ENCODE assay signal across 1 cellular context in the genomic region with DNA sequence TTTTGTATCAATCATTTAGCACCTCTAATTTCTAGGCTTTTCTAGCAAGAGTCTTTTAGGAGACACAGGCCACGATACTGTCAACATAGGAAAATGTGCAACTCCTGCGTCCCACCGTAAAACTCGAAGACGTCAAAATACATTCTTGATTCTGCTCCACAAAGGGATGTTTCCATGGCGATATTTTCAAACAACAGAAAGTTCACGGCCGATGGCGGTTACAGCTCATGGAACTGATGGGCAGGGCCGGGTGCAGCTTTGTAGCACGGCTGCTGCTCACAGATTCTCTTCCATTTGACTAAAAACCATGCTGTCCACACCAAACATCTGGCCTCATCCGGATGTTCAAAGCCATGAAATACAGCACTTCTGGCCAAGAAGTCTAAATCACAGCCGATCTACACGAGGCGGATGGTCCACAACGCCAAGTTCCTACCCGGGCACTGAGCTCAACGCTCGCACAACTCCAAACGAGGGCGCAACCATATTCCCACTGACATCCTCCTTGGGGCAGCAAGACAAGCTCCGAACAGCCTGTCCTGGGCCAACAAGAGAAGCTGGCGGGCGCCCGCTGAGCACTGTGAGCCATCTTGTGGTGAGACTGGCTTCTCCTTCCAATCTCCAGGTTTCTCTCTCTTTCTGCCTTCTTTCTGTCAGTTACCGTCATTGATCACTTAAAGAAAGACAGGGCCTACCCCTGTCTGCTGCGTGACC.
TF ChIP-seq lines count a peak whose summit lies in the region.

No MANE protein-coding gene starts in this region.

TF ChIP-seq in SK-N-SH treated with all-trans-retinoic acid at 6 μM for 48 hours, 23 proteins besides CTCF, POLR2A, EP300 and RAD21 (continued from another document):
- TF ChIP-seq, protein P1, sequence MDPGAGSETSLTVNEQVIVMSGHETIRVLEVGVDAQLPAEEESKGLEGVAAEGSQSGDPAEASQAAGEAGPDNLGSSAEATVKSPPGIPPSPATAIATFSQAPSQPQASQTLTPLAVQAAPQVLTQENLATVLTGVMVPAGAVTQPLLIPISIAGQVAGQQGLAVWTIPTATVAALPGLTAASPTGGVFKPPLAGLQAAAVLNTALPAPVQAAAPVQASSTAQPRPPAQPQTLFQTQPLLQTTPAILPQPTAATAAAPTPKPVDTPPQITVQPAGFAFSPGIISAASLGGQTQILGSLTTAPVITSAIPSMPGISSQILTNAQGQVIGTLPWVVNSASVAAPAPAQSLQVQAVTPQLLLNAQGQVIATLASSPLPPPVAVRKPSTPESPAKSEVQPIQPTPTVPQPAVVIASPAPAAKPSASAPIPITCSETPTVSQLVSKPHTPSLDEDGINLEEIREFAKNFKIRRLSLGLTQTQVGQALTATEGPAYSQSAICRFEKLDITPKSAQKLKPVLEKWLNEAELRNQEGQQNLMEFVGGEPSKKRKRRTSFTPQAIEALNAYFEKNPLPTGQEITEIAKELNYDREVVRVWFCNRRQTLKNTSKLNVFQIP (CRISPR knock-in tag; IDR thresholded peaks at IDR 0.05; ENCODE audit: borderline replicate concordance, low read depth), result no peak
- TF ChIP-seq ZNF8 (CRISPR knock-in tag; IDR thresholded peaks at IDR 0.05), result no peak
- TF ChIP-seq, protein P2, sequence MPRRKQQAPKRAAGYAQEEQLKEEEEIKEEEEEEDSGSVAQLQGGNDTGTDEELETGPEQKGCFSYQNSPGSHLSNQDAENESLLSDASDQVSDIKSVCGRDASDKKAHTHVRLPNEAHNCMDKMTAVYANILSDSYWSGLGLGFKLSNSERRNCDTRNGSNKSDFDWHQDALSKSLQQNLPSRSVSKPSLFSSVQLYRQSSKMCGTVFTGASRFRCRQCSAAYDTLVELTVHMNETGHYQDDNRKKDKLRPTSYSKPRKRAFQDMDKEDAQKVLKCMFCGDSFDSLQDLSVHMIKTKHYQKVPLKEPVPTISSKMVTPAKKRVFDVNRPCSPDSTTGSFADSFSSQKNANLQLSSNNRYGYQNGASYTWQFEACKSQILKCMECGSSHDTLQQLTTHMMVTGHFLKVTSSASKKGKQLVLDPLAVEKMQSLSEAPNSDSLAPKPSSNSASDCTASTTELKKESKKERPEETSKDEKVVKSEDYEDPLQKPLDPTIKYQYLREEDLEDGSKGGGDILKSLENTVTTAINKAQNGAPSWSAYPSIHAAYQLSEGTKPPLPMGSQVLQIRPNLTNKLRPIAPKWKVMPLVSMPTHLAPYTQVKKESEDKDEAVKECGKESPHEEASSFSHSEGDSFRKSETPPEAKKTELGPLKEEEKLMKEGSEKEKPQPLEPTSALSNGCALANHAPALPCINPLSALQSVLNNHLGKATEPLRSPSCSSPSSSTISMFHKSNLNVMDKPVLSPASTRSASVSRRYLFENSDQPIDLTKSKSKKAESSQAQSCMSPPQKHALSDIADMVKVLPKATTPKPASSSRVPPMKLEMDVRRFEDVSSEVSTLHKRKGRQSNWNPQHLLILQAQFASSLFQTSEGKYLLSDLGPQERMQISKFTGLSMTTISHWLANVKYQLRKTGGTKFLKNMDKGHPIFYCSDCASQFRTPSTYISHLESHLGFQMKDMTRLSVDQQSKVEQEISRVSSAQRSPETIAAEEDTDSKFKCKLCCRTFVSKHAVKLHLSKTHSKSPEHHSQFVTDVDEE (CRISPR knock-in tag; IDR thresholded peaks at IDR 0.05), result no peak
